Comparison of ENCODE assay signal across 8 cellular contexts in the genomic region with DNA sequence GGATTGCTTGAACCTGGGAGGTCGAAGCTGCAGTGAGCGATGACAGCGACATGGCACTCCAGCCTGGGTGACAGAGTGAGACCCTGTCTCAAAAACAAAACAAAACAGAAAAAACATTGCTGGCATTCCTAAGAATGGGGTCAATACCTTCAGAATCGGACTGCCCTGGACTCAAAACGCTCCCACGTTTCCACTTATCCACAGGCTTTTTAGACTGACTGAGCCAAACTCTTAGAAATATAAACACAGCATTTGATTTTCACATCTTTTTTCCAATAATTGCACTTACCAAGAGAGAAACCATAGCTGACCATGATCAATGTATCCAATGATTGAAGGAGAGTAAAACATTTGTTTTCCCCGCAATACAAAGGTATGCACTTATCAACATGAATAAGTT.
"Had no signal": no experiment of that assay in that cellular context is flagged by ENCODE, and none has a peak within 500 bp of the region (broad histone marks: within the 10 kb centered on the region; RNA-seq: fewer than 3 reads in every experiment).

No MANE protein-coding gene starts in this region.

- FAIRE-seq: G401.6, GM12878, GM12891, GM12892, GM18507, GM19239 had no signal

- DNase-seq: GDM1, GF-D8 had no signal

- H3K4me3 ChIP-seq: GM12878 had no signal

- ATAC-seq: GM12878 had no signal
